ENCODE assay signal across 7 cellular contexts in the genomic region with DNA sequence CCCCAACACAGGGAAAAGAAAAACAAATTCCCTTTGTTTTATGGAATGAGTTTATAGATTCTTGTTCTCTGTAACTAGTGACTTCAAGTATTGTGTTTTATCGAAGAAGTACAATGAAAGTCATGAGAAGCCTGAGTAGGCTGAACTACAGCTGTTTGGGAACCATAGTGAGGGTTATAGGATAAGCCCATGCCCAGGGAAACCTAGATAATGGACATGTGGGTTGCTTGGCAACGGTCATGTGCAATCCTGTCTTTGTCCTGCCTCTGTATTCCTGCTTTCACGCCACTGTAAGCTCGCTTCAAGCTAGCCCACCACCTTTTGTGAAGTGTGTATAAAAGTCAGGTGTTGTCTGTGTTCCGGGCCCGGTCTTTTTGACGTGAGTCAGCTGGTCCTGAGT.
A peak's percentile ranks its signal among the peaks of the same experiment; 100 is the strongest.
DNase-seq lines count a peak whose midpoint lies in the region; ATAC-seq and TF ChIP-seq lines count a peak whose summit lies in the region.
"Not testable (repeated sequence)": the region's sequence is repeated elsewhere in the genome, so short reads cannot be mapped to it uniquely, and the experiment has no call there.

No MANE protein-coding gene starts in this region.

- H3K4ac ChIP-seq in mesenchymal stem cell (ENCODE audit: low read depth in 1 of 2, low read length in 2 of 2) = not testable (repeated sequence)

- H3K18ac ChIP-seq in mesenchymal stem cell (ENCODE audit: low read depth in 1 of 2, low read length in 2 of 2) = not testable (repeated sequence)

- H3K4me3 ChIP-seq in NB4 (ENCODE audit: low read depth, low read length) (peak overlapping the region; percentile 63), mesenchymal stem cell (ENCODE audit: insufficient read depth in 1 of 2, low read depth in 1 of 2, low read length in 2 of 2) (peak overlapping the region in 1 of 2 experiments; percentile 71)
- not testable (repeated sequence) for H3K4me3 ChIP-seq in retinal pigment epithelial cell (ENCODE audit: low read length)

- not testable (repeated sequence) for H4K8ac ChIP-seq in mesenchymal stem cell (ENCODE audit: low read length)

- H3K4me2 ChIP-seq in mesenchymal stem cell (ENCODE audit: low read length, poor library complexity, severe bottlenecking) = peak overlapping the region; percentile 81

- not testable (repeated sequence) for H2BK15ac ChIP-seq in mesenchymal stem cell (ENCODE audit: low read depth, poor library complexity, severe bottlenecking)

- not testable (repeated sequence) for H3K9me3 ChIP-seq in mesenchymal stem cell (ENCODE audit: control insufficient read depth, low read length)

- not testable (repeated sequence) for H3K79me1 ChIP-seq in mesenchymal stem cell (replicated peaks; ENCODE audit: low read length, poor library complexity, severe bottlenecking)

- H3K27ac ChIP-seq in mesenchymal stem cell (ENCODE audit: low read length, poor library complexity, severe bottlenecking) = peak overlapping the region; percentile 71

- not testable (repeated sequence) for ATAC-seq in left ventricle myocardium superior

- not testable (repeated sequence) for H3K23ac ChIP-seq in mesenchymal stem cell (ENCODE audit: low read length in 2 of 2)

- DNase-seq in GM04503 (ENCODE audit: low read depth) (peak; percentile 0), NB4 (ENCODE audit: low read depth) (peak; percentile 30), dermis microvascular lymphatic vessel endothelial cell (ENCODE audit: low read depth in 2 of 2) (peak; percentile 43 to 56), left ventricle myocardium superior (peak; percentile 13), mesenchymal stem cell (peak; percentile 64), retinal pigment epithelial cell (ENCODE audit: low read depth) (peak; percentile 25)
- DNase-seq in activated effector memory CD4-positive, alpha-beta T cell treated with anti-CD3 and anti-CD28 coated beads, Interleukin-2, amount 50 U/mL, for 16 hours = peak; percentile 27

- H3K4me1 ChIP-seq in mesenchymal stem cell (ENCODE audit: control insufficient read depth, insufficient read depth, low read depth, low read length) = not testable (repeated sequence)

- WGBS in mesenchymal stem cell = 40% methylated on average over 1 of the region's 7 CpGs

- intact Hi-C loops in left ventricle myocardium superior (cut with micrococcal nuclease) = not testable (repeated sequence)

- not testable (repeated sequence) for H2BK5ac ChIP-seq in mesenchymal stem cell (ENCODE audit: low read depth, low read length, poor library complexity, severe bottlenecking)

- H2AK5ac ChIP-seq in mesenchymal stem cell (ENCODE audit: low read length, severe bottlenecking) = not testable (repeated sequence)

- not testable (repeated sequence) for TF ChIP-seq POLR2A in NB4 (IDR thresholded peaks at IDR 0.05; ENCODE audit: extremely low read depth, insufficient read length)

- not testable (repeated sequence) for H3K14ac ChIP-seq in mesenchymal stem cell (ENCODE audit: low read length in 2 of 2)

- H3K9ac ChIP-seq in mesenchymal stem cell (ENCODE audit: low read length) = peak overlapping the region; percentile 79

- not testable (repeated sequence) for H2AFZ ChIP-seq in mesenchymal stem cell (ENCODE audit: low read depth, low read length)

- H3K27me3 ChIP-seq in mesenchymal stem cell (ENCODE audit: control insufficient read depth in 1 of 2, insufficient read depth in 1 of 2, low read length in 2 of 2) = not testable (repeated sequence)

- not testable (repeated sequence) for H4K91ac ChIP-seq in mesenchymal stem cell (ENCODE audit: low read length)

- TF ChIP-seq CTCF in NB4 (IDR thresholded peaks at IDR 0.05; ENCODE audit: low read depth, low read length); retinal pigment epithelial cell (conservative IDR thresholded peaks at IDR 0.05; ENCODE audit: low read depth, low read length): not testable (repeated sequence)

- H3K36me3 ChIP-seq in mesenchymal stem cell (ENCODE audit: control insufficient read depth in 1 of 2, insufficient read depth in 2 of 2, low read depth in 1 of 2, low read length in 2 of 2) = not testable (repeated sequence)

- H2BK120ac ChIP-seq in mesenchymal stem cell (ENCODE audit: low read depth, low read length) = not testable (repeated sequence)

- H2BK12ac ChIP-seq in mesenchymal stem cell (ENCODE audit: low read length in 2 of 2) = not testable (repeated sequence)

Comparison
In these comparisons a context has a peak if more than half of its experiments do, and no peak if none do; other contexts are left out.
1. DNase-seq: peak in every context shown above with its lines; median percentile 64 in mesenchymal stem cell; 50 in dermis microvascular lymphatic vessel endothelial cell; 30 in NB4; 27 in activated effector memory CD4-positive, alpha-beta T cell treated with anti-CD3 and anti-CD28 coated beads, Interleukin-2, amount 50 U/mL, for 16 hours; 25 in retinal pigment epithelial cell; 13 in left ventricle myocardium superior; 0 in GM04503.